8 cellular contexts compared by ENCODE assay signal in the genomic region with DNA sequence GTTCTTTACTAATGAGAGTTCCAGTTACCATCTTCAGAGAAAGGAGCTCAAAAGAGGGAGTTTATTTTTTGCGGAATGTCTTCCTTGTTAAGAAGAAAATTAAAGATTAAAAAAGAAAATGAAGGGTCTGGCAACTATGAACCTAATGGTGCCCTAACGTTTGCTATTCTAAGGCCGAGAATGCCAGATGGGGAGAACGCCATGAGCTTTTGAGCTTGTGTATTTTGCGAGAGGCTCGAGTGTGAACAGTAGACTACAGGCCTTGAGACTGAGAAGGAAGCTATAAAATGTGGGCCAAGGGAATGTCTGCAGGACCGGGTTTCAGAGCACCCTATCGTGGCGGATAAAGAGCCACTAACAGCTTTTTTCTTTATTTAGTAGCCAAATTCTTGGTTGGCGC. TPM values are rescaled to one million over a fixed set of nuclear protein-coding genes. Genes with fewer than 3 reads are reported as not detected.
DNase-seq lines count a peak whose midpoint lies in the region; ATAC-seq and TF ChIP-seq lines count a peak whose summit lies in the region.

No MANE protein-coding gene starts in this region.

- BruUV-seq in A673 (replicated peaks; lab: Mats Ljungman, UMichigan): TSS peak; percentile 80

- peak overlapping the region; percentile 73 for H3K4me3 ChIP-seq in A673 (ENCODE audit: low read depth, low read length, poor library complexity, severe bottlenecking)
- peak overlapping the region; percentile 96 for H3K4me3 ChIP-seq in naive thymus-derived CD4-positive, alpha-beta T cell (ENCODE audit: low read length)

- intact Hi-C loops in A673 (cut with micrococcal nuclease; ENCODE audit: unreplicated experiment): loop anchor here (2.0 to 5.0 kb wide), 2 partner anchors 68 to 263 kb away; no protein-coding TSS in a partner anchor
- intact Hi-C loops in naive thymus-derived CD4-positive, alpha-beta T cell (cut with micrococcal nuclease): loop anchor here in 1 of 2 donors (2.0 to 10.0 kb wide), 3 partner anchors 378 to 1810 kb away; a partner anchor contains a TSS

- peaks cover 3 to 19% (median 6%) of the 10 kb centered on the region in 3 donors for H3K4me1 Mint-ChIP-seq in IgD-negative memory B cell
- peaks cover 9 to 29% (median 24%) of the 10 kb centered on the region in 7 donors for H3K4me1 Mint-ChIP-seq in naive thymus-derived CD4-positive, alpha-beta T cell

- TF ChIP-seq CTCF in A673 (conservative IDR thresholded peaks at IDR 0.05; ENCODE audit: low read depth, low read length): no peak

- no peaks in the 10 kb centered on the region for H3K36me3 Mint-ChIP-seq in IgD-negative memory B cell
- peaks cover 0 to 6% (median 0%) of the 10 kb centered on the region in 5 donors for H3K36me3 Mint-ChIP-seq in naive thymus-derived CD4-positive, alpha-beta T cell

- CTCF ChIA-PET in A673 (lab: Charles Lee): no interaction called here
- CTCF ChIA-PET in naive thymus-derived CD4-positive, alpha-beta T cell (lab: Charles Lee): no interaction called here

- H3K27ac ChIP-seq in A673 (ENCODE audit: low read depth, low read length, poor library complexity, severe bottlenecking) (peak overlapping the region; percentile 98), cingulate gyrus (ENCODE audit: low read depth, low read length) (peak overlapping the region; percentile 49)
- peak overlapping the region; percentile 78 for H3K27ac ChIP-seq in naive thymus-derived CD4-positive, alpha-beta T cell (ENCODE audit: low read depth, low read length)

- POLR2A ChIA-PET in A673 (lab: Charles Lee; ENCODE audit: low non-redundant PET): no interaction called here
- POLR2A ChIA-PET in naive thymus-derived CD4-positive, alpha-beta T cell (lab: Charles Lee): interaction anchor here (0.8 kb wide), 1 partner anchor 451 kb away, joined by 5 read pairs; a partner anchor contains a TSS

- H3K9me3 Mint-ChIP-seq in IgD-negative memory B cell: no peaks in the 10 kb centered on the region
- H3K9me3 Mint-ChIP-seq in naive thymus-derived CD4-positive, alpha-beta T cell: peaks cover 0 to 2% (median 0%) of the 10 kb centered on the region in 11 donors

- peaks cover 19% of the 10 kb centered on the region for H3K27me3 Mint-ChIP-seq in IgD-negative memory B cell
- H3K27me3 Mint-ChIP-seq in naive thymus-derived CD4-positive, alpha-beta T cell: peaks cover 16 to 43% (median 25%) of the 10 kb centered on the region in 5 donors

- peak overlapping the region in 2 of 3 donors; percentile 80 to 87 for H3K27ac Mint-ChIP-seq in IgD-negative memory B cell
- H3K27ac Mint-ChIP-seq in naive thymus-derived CD4-positive, alpha-beta T cell: peak overlapping the region in 7 of 9 donors; percentile 66 to 93 (median 84)

- H3K27me3 ChIP-seq in A673 (replicated peaks; ENCODE audit: insufficient read depth, low read depth, low read length, poor library complexity): no peaks in the 10 kb centered on the region
- peaks cover 0 to 2% of the 10 kb centered on the region in 2 donors for H3K27me3 ChIP-seq in naive thymus-derived CD4-positive, alpha-beta T cell (ENCODE audit: control insufficient read depth in 2 of 2, insufficient read depth in 2 of 2, low read length in 2 of 2)

- H3K4me3 Mint-ChIP-seq in IgD-negative memory B cell: peak overlapping the region; percentile 85 to 95 (median 93)
- peak overlapping the region; percentile 85 to 93 (median 90) for H3K4me3 Mint-ChIP-seq in naive thymus-derived CD4-positive, alpha-beta T cell

- H3K9me3 ChIP-seq in A673 (ENCODE audit: low read depth, low read length, poor library complexity, severe bottlenecking): no peaks in the 10 kb centered on the region
- H3K9me3 ChIP-seq in naive thymus-derived CD4-positive, alpha-beta T cell (ENCODE audit: control insufficient read depth in 2 of 3, low read length in 3 of 3): no peaks in the 10 kb centered on the region

- no peaks in the 10 kb centered on the region for H3K36me3 ChIP-seq in A673 (ENCODE audit: insufficient read depth, low read length, poor library complexity, severe bottlenecking)
- H3K36me3 ChIP-seq in naive thymus-derived CD4-positive, alpha-beta T cell (ENCODE audit: control insufficient read depth in 2 of 3, insufficient read depth in 3 of 3, low read length in 3 of 3): peaks cover 0 to 2% (median 0%) of the 10 kb centered on the region in 3 experiments

- H3K4me1 ChIP-seq in A673 (ENCODE audit: insufficient read depth, low read length, poor library complexity, severe bottlenecking): peaks cover 58% of the 10 kb centered on the region
- H3K4me1 ChIP-seq in naive thymus-derived CD4-positive, alpha-beta T cell (ENCODE audit: control insufficient read depth in 2 of 2, insufficient read depth in 2 of 2, low read length in 2 of 2): peaks cover 0 to 12% of the 10 kb centered on the region in 2 donors

- ATAC-seq in naive thymus-derived CD4-positive, alpha-beta T cell: no peak
- no peak for ATAC-seq in GM18868 (IDR thresholded peaks at IDR 0.05; ENCODE audit: unreplicated experiment)

- DNase-seq in A673 (ENCODE audit: low spot score): no peak
- no peak for DNase-seq in naive thymus-derived CD4-positive, alpha-beta T cell
- DNase-seq in NCI-H1436 treated with DMSO at 0.1 percent for 48 hours (lab: John Stamatoyannopoulos, UW): no peak
- DNase-seq in globus pallidus (ENCODE audit: low spot score): no peak
- no peak for DNase-seq in RKO (ENCODE audit: low spot score)

RNA-seq across cellular contexts. Expression of a gene that starts 6.7 kb away (rescaled TPM):
- total RNA-seq in A673 (2021): 19.7 and 20.4 TPM in 2 replicates
- not detected for polyA plus RNA-seq in IgD-negative memory B cell
- not detected for total RNA-seq in naive thymus-derived CD4-positive, alpha-beta T cell
- not detected for polyA plus RNA-seq in naive thymus-derived CD4-positive, alpha-beta T cell

Comparison
In these comparisons a context has a peak if more than half of its experiments do, and no peak if none do; other contexts are left out.
1. RNA of a gene that starts 6.7 kb away (total RNA-seq): 19.7 to 20.4 TPM in A673; not detected in naive thymus-derived CD4-positive, alpha-beta T cell; every median in the first group is over 10 times any median in the second.
2. Peak in every context shown above with its lines, with median percentiles within 50 percentile points of each other: H3K27ac ChIP-seq.